ENCODE assay signal across 14 cellular contexts in genomic region chr7:47653550-47654351, GRCh38.
DNase-seq lines count a peak whose midpoint lies in the region; ATAC-seq, FAIRE-seq and TF ChIP-seq lines count a peak whose summit lies in the region.
"Had no signal": no experiment of that assay in that cellular context is flagged by ENCODE, and none has a peak within 500 bp of the region (broad histone marks: within the 10 kb centered on the region; RNA-seq: fewer than 3 reads in every experiment).

No MANE protein-coding gene starts in this region.

- peak overlapping the region; percentile 89; the same call in 1 of the 2 replicates for H2BK15ac ChIP-seq in H1 (ENCODE audit: low read length)

- ATAC-seq in HG02885 (IDR thresholded peaks at IDR 0.05; ENCODE audit: poor library complexity, unreplicated experiment) (no peak), GM21515 (IDR thresholded peaks at IDR 0.05; ENCODE audit: unreplicated experiment) (no peak)
- ATAC-seq: body of pancreas had no signal

- H2BK5ac ChIP-seq in H1 (ENCODE audit: low read depth, low read length): no peak overlapping the region

- H3K14ac ChIP-seq in H1 (ENCODE audit: insufficient read length): no peak overlapping the region

- no peak overlapping the region for H2AFZ ChIP-seq in H1 (ENCODE audit: low read length)

- H3K4me2 ChIP-seq in BLaER1 treated with 17β-estradiol and CSF1 and Interleukin-3, amounts not matched to agents 10 nM and 100 nM: peak overlapping the region; percentile 15 to 87 (median 57); a peak in 20 of 22 replicates
- H3K4me2 ChIP-seq in H1 (ENCODE audit: insufficient read depth in 1 of 2, low read depth in 2 of 2, low read length in 2 of 2): no peak overlapping the region

- no peaks in the 10 kb centered on the region for H3K27me3 Mint-ChIP-seq in osteocyte (ENCODE audit: unreplicated experiment)
- H3K27me3 Mint-ChIP-seq: CD4-positive, CD25-positive, alpha-beta regulatory T cell had no signal

- FAIRE-seq in H1 (lab: Jason Lieb, UNC): no peak

- POLR2A ChIA-PET in H1 (lab: Charles Lee; ENCODE audit: partially characterized antibody): no interaction called here

- H3K4me3 ChIP-seq in BLaER1 treated with 17β-estradiol and CSF1 and Interleukin-3, amounts not matched to agents 10 nM and 100 nM: no peak overlapping the region
- no peak overlapping the region for H3K4me3 ChIP-seq in H1 (ENCODE audit: extremely low read depth in 1 of 4, insufficient read depth in 2 of 4, low read depth in 3 of 4, low read length in 4 of 4)
- H3K4me3 ChIP-seq: body of pancreas, SK-N-MC had no signal

- H3K9me3 ChIP-seq in BLaER1 treated with 17β-estradiol and CSF1 and Interleukin-3, amounts not matched to agents 10 nM and 100 nM (replicated peaks in 1 of 11): peaks cover 0 to 13% (median 0%) of the 10 kb centered on the region in 11 experiments; a peak in 3 of 22 replicates
- H3K9me3 ChIP-seq in H1 (ENCODE audit: insufficient read depth in 2 of 2, low read depth in 1 of 2, low read length in 1 of 2): no peaks in the 10 kb centered on the region
- H3K9me3 ChIP-seq: body of pancreas had no signal

- no peak overlapping the region for H3K23ac ChIP-seq in H1 (ENCODE audit: insufficient read length)

- no peak overlapping the region for H2BK12ac ChIP-seq in H1 (ENCODE audit: low read depth, low read length)

- no peak for TF ChIP-seq EP300 in H1 (IDR thresholded peaks at IDR 0.05; ENCODE audit: borderline replicate concordance in 1 of 2, low read depth in 2 of 2, low read length in 2 of 2)

- peaks cover 46 to 70% (median 57%) of the 10 kb centered on the region in 10 experiments for H3K4me1 ChIP-seq in BLaER1 treated with 17β-estradiol and CSF1 and Interleukin-3, amounts not matched to agents 10 nM and 100 nM
- H3K4me1 ChIP-seq in H1 (replicated peaks in 1 of 4; ENCODE audit: control insufficient read depth in 3 of 4, insufficient read depth in 4 of 4, low read length in 3 of 4): peaks cover 0 to 6% (median 3%) of the 10 kb centered on the region in 4 experiments; a peak in 3 of 7 replicates

- H3K36me3 ChIP-seq in BLaER1 treated with 17β-estradiol and CSF1 and Interleukin-3, amounts not matched to agents 10 nM and 100 nM: no peaks in the 10 kb centered on the region
- no peaks in the 10 kb centered on the region for H3K36me3 ChIP-seq in H1 (ENCODE audit: control insufficient read depth in 2 of 4, insufficient read depth in 4 of 4, low read length in 3 of 4)

- H2BK120ac ChIP-seq in H1 (replicated peaks; ENCODE audit: low read depth, low read length): no peak overlapping the region

- H4K8ac ChIP-seq in H1 (ENCODE audit: extremely low read depth, insufficient read depth, low read length): no peak overlapping the region

- no peak for TF ChIP-seq POLR2A in H1 (IDR thresholded peaks at IDR 0.05; ENCODE audit: control extremely low read depth in 1 of 2, low read depth in 2 of 2, low read length in 2 of 2)

- H3K4me3 Mint-ChIP-seq in osteocyte (ENCODE audit: unreplicated experiment): no peak overlapping the region
- H3K4me3 Mint-ChIP-seq: CD4-positive, CD25-positive, alpha-beta regulatory T cell had no signal

- no peak overlapping the region for H3K56ac ChIP-seq in H1 (replicated peaks; ENCODE audit: insufficient read length, low read depth, low read length)

- no peak overlapping the region for H2AK5ac ChIP-seq in H1 (ENCODE audit: low read depth, low read length)

- H4K5ac ChIP-seq in H1 (ENCODE audit: insufficient read length, low read depth, low read length): no peak overlapping the region

- no peaks in the 10 kb centered on the region for H3K9me3 Mint-ChIP-seq in osteocyte (ENCODE audit: unreplicated experiment)

- H4K91ac ChIP-seq in H1 (replicated peaks; ENCODE audit: insufficient read length, low read length): no peak overlapping the region

- no peak for TF ChIP-seq RAD21 in H1 (IDR thresholded peaks at IDR 0.05 in 1 of 2, conservative IDR thresholded peaks at IDR 0.05 in 1 of 2; ENCODE audit: low read depth in 2 of 2, low read length in 2 of 2)

- H3K36me3 Mint-ChIP-seq in osteocyte (ENCODE audit: unreplicated experiment): no peaks in the 10 kb centered on the region
- H3K36me3 Mint-ChIP-seq: CD4-positive, CD25-positive, alpha-beta regulatory T cell had no signal

- CTCF ChIA-PET in H1 (lab: Charles Lee; ENCODE audit: partially characterized antibody): interaction anchor here (0.6 to 1.7 kb wide), 6 partner anchors 12 to 302 kb away, joined by 3 to 5 read pairs (median 4); no protein-coding TSS in a partner anchor

- no peaks in the 10 kb centered on the region for H3K23me2 ChIP-seq in H1 (ENCODE audit: low read depth, low read length)

- H3K79me1 ChIP-seq in H1 (ENCODE audit: low read depth, low read length): no peaks in the 10 kb centered on the region

- H2BK20ac ChIP-seq in H1 (ENCODE audit: low read length): no peak overlapping the region

- peak; percentile 39 for DNase-seq in NCI-H226
- DNase-seq in H1 (ENCODE audit: low read depth in 1 of 2, low spot score in 2 of 2): no peak
- no peak for DNase-seq in osteocyte (ENCODE audit: extremely low spot score, unreplicated experiment)
- DNase-seq in NCI-H1436 treated with DMSO at 0.1 percent for 48 hours (lab: John Stamatoyannopoulos, UW): no peak
- no peak for DNase-seq in epidermal melanocyte (ENCODE audit: insufficient read length, low spot score)
- DNase-seq: activated T-cell treated with anti-CD3 and anti-CD28 coated beads, Interleukin-2, amount 50 U/mL, for 48 hours; CD4-positive, CD25-positive, alpha-beta regulatory T cell; NCI-H1417 treated with DMSO at 0.1 percent for 48 hours had no signal

- no peaks in the 10 kb centered on the region for H3K27me3 ChIP-seq in BLaER1 treated with 17β-estradiol and CSF1 and Interleukin-3, amounts not matched to agents 10 nM and 100 nM
- no peaks in the 10 kb centered on the region for H3K27me3 ChIP-seq in H1 (replicated peaks in 1 of 4; ENCODE audit: control insufficient read depth in 3 of 4, extremely low read depth in 1 of 4, insufficient read depth in 3 of 4, low read length in 3 of 4)
- H3K27me3 ChIP-seq: body of pancreas had no signal

- 88% methylated on average over 12 of the region's 12 CpGs; no CpG with 5 or more reads in 1 of the 2 experiments for WGBS in H1 (ENCODE audit: extremely low coverage in 1 of 2, insufficient coverage in 1 of 2, insufficient read length in 1 of 2, insufficient replicate concordance in 2 of 2, low coverage in 1 of 2, low lambda C conversion rate in 2 of 2, missing lambda C conversion rate in 1 of 2), 2 experiments

- H3K27ac ChIP-seq in BLaER1 treated with 17β-estradiol and CSF1 and Interleukin-3, amounts not matched to agents 10 nM and 100 nM: peak overlapping the region in 9 of 11 experiments; percentile 1 to 60 (median 36); a peak in 13 of 22 replicates
- H3K27ac ChIP-seq in H1 (ENCODE audit: low read depth, low read length): no peak overlapping the region
- H3K27ac ChIP-seq: epithelial cell of prostate, SK-N-MC had no signal

- no peak overlapping the region for H3K18ac ChIP-seq in H1 (ENCODE audit: extremely low read depth, low read length)

- H3K4ac ChIP-seq in H1 (replicated peaks; ENCODE audit: insufficient read length, low read depth, low read length): no peak overlapping the region

- peak overlapping the region in 1 of 11 experiments; percentile 25; a peak in 1 of 22 replicates for H3K9ac ChIP-seq in BLaER1 treated with 17β-estradiol and CSF1 and Interleukin-3, amounts not matched to agents 10 nM and 100 nM
- H3K9ac ChIP-seq in H1 (replicated peaks in 1 of 4; ENCODE audit: extremely low read depth in 1 of 4, low read depth in 3 of 4, low read length in 3 of 4): no peak overlapping the region

- TF ChIP-seq CTCF in H1 (IDR thresholded peaks at IDR 0.05; ENCODE audit: control extremely low read depth in 1 of 3, insufficient read depth in 1 of 3, low read depth in 1 of 3, low read length in 3 of 3) (no peak), osteocyte (IDR thresholded peaks at IDR 0.05) (no peak)

- peak overlapping the region; percentile 77 for H3K27ac Mint-ChIP-seq in osteocyte (ENCODE audit: unreplicated experiment)
- H3K27ac Mint-ChIP-seq: CD4-positive, CD25-positive, alpha-beta regulatory T cell had no signal

- H3K79me2 ChIP-seq in H1 (ENCODE audit: control insufficient read depth in 1 of 2, insufficient read depth in 2 of 2, low read length in 2 of 2): no peaks in the 10 kb centered on the region

- peaks cover 65% of the 10 kb centered on the region for H3K4me1 Mint-ChIP-seq in osteocyte (ENCODE audit: unreplicated experiment)

- no peaks in the 10 kb centered on the region for H4K20me1 ChIP-seq in BLaER1 treated with 17β-estradiol and CSF1 and Interleukin-3, amounts not matched to agents 10 nM and 100 nM
- no peaks in the 10 kb centered on the region for H4K20me1 ChIP-seq in H1 (replicated peaks in 1 of 2; ENCODE audit: control insufficient read depth in 1 of 2, insufficient read depth in 2 of 2, low read length in 2 of 2)

TF ChIP-seq in H1, 55 proteins besides CTCF, POLR2A, EP300 and RAD21 (continues in another document):
- TF ChIP-seq SIN3A (conservative IDR thresholded peaks at IDR 0.05 in 1 of 2, IDR thresholded peaks at IDR 0.05 in 1 of 2; ENCODE audit: low read depth in 1 of 2, low read length in 2 of 2) (no peak), CHD1 (IDR thresholded peaks at IDR 0.05; ENCODE audit: low read depth, low read length) (no peak), HDAC6 (IDR thresholded peaks at IDR 0.05; ENCODE audit: low read depth, low read length) (no peak), ATF3 (IDR thresholded peaks at IDR 0.05; ENCODE audit: insufficient read depth, low read depth, low read length) (no peak), KDM5A (IDR thresholded peaks at IDR 0.05; ENCODE audit: low read length) (no peak), KDM1A (IDR thresholded peaks at IDR 0.05; ENCODE audit: borderline replicate concordance, low read length) (no peak), E2F6 (IDR thresholded peaks at IDR 0.05) (no peak), YY1 (IDR thresholded peaks at IDR 0.05; ENCODE audit: low read depth, low read length) (no peak)

Comparison
In these comparisons a context has a peak if more than half of its experiments do, and no peak if none do; other contexts are left out.
1. H3K4me2 ChIP-seq: peak in BLaER1 treated with 17β-estradiol and CSF1 and Interleukin-3, amounts not matched to agents 10 nM and 100 nM (11 of 11); none in H1 (0 of 2).